8 cellular contexts compared by ENCODE assay signal in genomic region chr7:148987010-148987750, GRCh38. TPM values are rescaled to one million over a fixed set of nuclear protein-coding genes. Genes with fewer than 3 reads are reported as not detected.
DNase-seq lines count a peak whose midpoint lies in the region; ATAC-seq, FAIRE-seq and TF ChIP-seq lines count a peak whose summit lies in the region.

No MANE protein-coding gene starts in this region.

- peak overlapping the region; percentile 92 for H3K4me2 ChIP-seq in HepG2 (ENCODE audit: low read depth, low read length)

- H3K36me3 ChIP-seq in HepG2 (replicated peaks in 1 of 2; ENCODE audit: control insufficient read depth in 1 of 2, insufficient read depth in 2 of 2, low read length in 2 of 2) = no peaks in the 10 kb centered on the region

- peak overlapping the region; percentile 86 for H3K27ac ChIP-seq in HepG2 (ENCODE audit: extremely low read length, insufficient read depth, low read length)

- no peak for TF ChIP-seq CTCF in HepG2 (CRISPR knock-in tag; IDR thresholded peaks at IDR 0.05)

- DNase-seq in C1 segment of cervical spinal cord (lab: John Stamatoyannopoulos, UW) = peak in 13 of 14 donors; percentile 13 to 94 (median 64)
- peak; percentile 92 for DNase-seq in NCI-H526 treated with DMSO at 0.1 percent for 48 hours (lab: John Stamatoyannopoulos, UW)
- peak; percentile 70 for DNase-seq in activated CD4-positive, alpha-beta T cell treated with anti-CD3 and anti-CD28 coated beads, Interleukin-2, amount 50 U/mL, for 1 hour
- DNase-seq in dermis blood vessel endothelial cell = peak; percentile 93
- peak; percentile 87 for DNase-seq in HepG2 (ENCODE audit: low spot score)
- peak; percentile 83 for DNase-seq in stimulated activated CD4-positive, alpha-beta T cell treated with anti-CD3 and anti-CD28 coated beads, Interleukin-4, amount 100 ng/mL, for 24 hours

- peak overlapping the region; percentile 78 to 97 (median 88) for H3K4me3 ChIP-seq in HepG2 (replicated peaks in 1 of 3; ENCODE audit: insufficient read depth in 1 of 3, low read depth in 2 of 3, low read length in 3 of 3)

- TF ChIP-seq EP300 in HepG2 (IDR thresholded peaks at IDR 0.05; ENCODE audit: low read depth in 2 of 2, low read length in 2 of 2) = no peak
- TF ChIP-seq EP300 in HepG2 (CRISPR knock-in tag; IDR thresholded peaks at IDR 0.05; ENCODE audit: borderline replicate concordance) = no peak

- no peaks in the 10 kb centered on the region for H4K20me1 ChIP-seq in HepG2 (ENCODE audit: insufficient read depth, low read length)

- WGBS in HepG2 (ENCODE audit: low lambda C conversion rate) = under 1% methylated on average over 17 of the region's 17 CpGs

- peak; percentile 72 for FAIRE-seq in HepG2 (lab: Jason Lieb, UNC)

- ATAC-seq in GM19351 (IDR thresholded peaks at IDR 0.05; ENCODE audit: unreplicated experiment) = peak; percentile 88
- ATAC-seq in HG03520 (IDR thresholded peaks at IDR 0.05; ENCODE audit: unreplicated experiment) = peak; percentile 85
- peak; percentile 94 for ATAC-seq in HepG2

- peaks cover 0 to 3% of the 10 kb centered on the region in 2 experiments; a peak in 1 of 5 replicates for H3K27me3 ChIP-seq in HepG2 (ENCODE audit: control insufficient read depth in 1 of 2, insufficient read depth in 2 of 2, low read length in 2 of 2)

- H3K9ac ChIP-seq in HepG2 (ENCODE audit: insufficient read depth, low read depth, low read length) = peak overlapping the region; percentile 61

- TF ChIP-seq POLR2A in HepG2 (IDR thresholded peaks at IDR 0.05; ENCODE audit: insufficient read depth in 1 of 2, low read depth in 2 of 2, low read length in 2 of 2) = peak in 1 of 2 experiments; percentile 61; a peak in 2 of 4 replicates

- H3K9me3 ChIP-seq in HepG2 (ENCODE audit: low read length) = no peaks in the 10 kb centered on the region

- intact Hi-C loops in HepG2 (cut with micrococcal nuclease; ENCODE audit: unreplicated experiment) = loop anchor here (1.0 to 5.0 kb wide), 2 partner anchors 41 to 80 kb away; partner anchors contain the start of gene PDIA4

- peak overlapping the region; percentile 98 for H2AFZ ChIP-seq in HepG2 (ENCODE audit: low read length)

- BruUV-seq in HepG2 (replicated peaks; lab: Mats Ljungman, UMichigan) = no TSS peak

- TF ChIP-seq RAD21 in HepG2 (CRISPR knock-in tag; IDR thresholded peaks at IDR 0.05) = no peak

- CTCF ChIA-PET in HepG2 (lab: Yijun Ruan, JAX; ENCODE audit: low intra/inter-chr PET ratio, low total read pairs) = interaction anchor here (1.3 kb wide), 1 partner anchor 78 kb away, joined by 3 read pairs; no protein-coding TSS in a partner anchor

- in situ Hi-C loops in HepG2 (cut with HindIII; ENCODE audit: extremely low pct_ligation_motif_present, low pct_unique_long_range_greater_than_20kb) = no loop called here

- H3K79me2 ChIP-seq in HepG2 (ENCODE audit: insufficient read depth, low read length) = no peaks in the 10 kb centered on the region

- H3K4me1 ChIP-seq in HepG2 (ENCODE audit: insufficient read depth, low read length) = peaks cover 45% of the 10 kb centered on the region

- POLR2A ChIA-PET in HepG2 (lab: Yijun Ruan, JAX) = interaction anchor here (1.0 kb wide), 1 partner anchor 41 kb away, joined by 4 read pairs; the partner anchor contains the start of gene PDIA4

TF ChIP-seq in HepG2, 621 proteins besides CTCF, POLR2A, EP300 and RAD21 (continues in another document):
- TF ChIP-seq TARDBP (CRISPR knock-in tag; IDR thresholded peaks at IDR 0.05) (0 out of 2 replicates have a peak, but pooled peaks have one; percentile 24), HMGXB4 (CRISPR knock-in tag; IDR thresholded peaks at IDR 0.05; ENCODE audit: borderline replicate concordance in 1 of 2, low read depth in 1 of 2) (peak; percentile 72 to 89; a peak in 3 of 4 replicates), MATR3 (CRISPR knock-in tag; IDR thresholded peaks at IDR 0.05) (no peak), ZSCAN12 (CRISPR knock-in tag; IDR thresholded peaks at IDR 0.05) (no peak), ASH2L (IDR thresholded peaks at IDR 0.05; ENCODE audit: insufficient read length, low read depth, low read length) (peak; percentile 53), HDAC2 (CRISPR knock-in tag; IDR thresholded peaks at IDR 0.05) (0 out of 2 replicates have a peak, but pooled peaks have one; percentile 32), NR2F6 (IDR thresholded peaks at IDR 0.05) (no peak), NR2F6 (CRISPR knock-in tag; IDR thresholded peaks at IDR 0.05) (0 out of 2 replicates have a peak, but pooled peaks have one; percentile 3), ZNF703 (CRISPR knock-in tag; IDR thresholded peaks at IDR 0.05; ENCODE audit: borderline replicate concordance) (no peak), ZNF264 (CRISPR knock-in tag; IDR thresholded peaks at IDR 0.05) (peak; percentile 72; the same call in 1 of the 2 replicates), ZSCAN29 (CRISPR knock-in tag; conservative IDR thresholded peaks at IDR 0.05) (no peak), PITX1 (CRISPR knock-in tag; IDR thresholded peaks at IDR 0.05) (no peak), ZNF331 (CRISPR knock-in tag; IDR thresholded peaks at IDR 0.05) (peak; percentile 66; the same call in 1 of the 2 replicates), IKZF5 (CRISPR knock-in tag; IDR thresholded peaks at IDR 0.05) (no peak), ZNF24 (IDR thresholded peaks at IDR 0.05) (peak; percentile 95), TBL1XR1 (IDR thresholded peaks at IDR 0.05; ENCODE audit: borderline replicate concordance, low read length, partially characterized antibody) (peak; percentile 40)

RNA-seq across cellular contexts. Expression of gene PDIA4, which starts 41.1 kb away (rescaled TPM):
- 411 and 434 TPM in 2 replicates for total RNA-seq in dermis blood vessel endothelial cell
- 171 and 402 TPM in 2 replicates for total RNA-seq in HepG2 (2016; rRNA removed; fragmentation: Illumina TruSeq; extraction: Trizol)
- total RNA-seq in HepG2 (2016; cell fraction: cytosol; rRNA removed; fragmentation: Illumina TruSeq; extraction: Trizol; ENCODE audit: low read depth) = 22.9 and 25.7 TPM in 2 replicates
- total RNA-seq in HepG2 (2016; cell fraction: insoluble cytoplasmic fraction; rRNA removed; fragmentation: Illumina TruSeq; extraction: Trizol) = 147 and 420 TPM in 2 replicates
- total RNA-seq in HepG2 (2016; cell fraction: membrane; rRNA removed; fragmentation: Illumina TruSeq; extraction: Trizol) = 46.8 and 54.4 TPM in 2 replicates
- total RNA-seq in HepG2 (2016; cell fraction: nucleus; rRNA removed; fragmentation: Illumina TruSeq; extraction: Trizol) = 291 and 344 TPM in 2 replicates
- polyA plus RNA-seq in HepG2 (2011; rRNA removed) = 257 and 278 TPM in 2 replicates
- 265 and 293 TPM in 2 replicates for polyA plus RNA-seq in HepG2 (2011; cell fraction: cytosol; rRNA removed)
- polyA plus RNA-seq in HepG2 (2011; cell fraction: nucleus; rRNA removed) = 106 and 130 TPM in 2 replicates
- 244 and 280 TPM in 2 replicates for polyA plus RNA-seq in HepG2 (2012)
- 19.9 and 20.2 TPM in 2 replicates for polyA plus RNA-seq in HepG2 (2016; cell fraction: cytosol; fragmentation: Illumina TruSeq; extraction: Trizol; ENCODE audit: low read depth)
- polyA plus RNA-seq in HepG2 (2016; cell fraction: insoluble cytoplasmic fraction; fragmentation: Illumina TruSeq; extraction: Trizol; ENCODE audit: low read depth) = 150 and 172 TPM in 2 replicates
- 32.6 and 38.7 TPM in 2 replicates for polyA plus RNA-seq in HepG2 (2016; cell fraction: membrane; fragmentation: Illumina TruSeq; extraction: Trizol; ENCODE audit: low read depth)
- polyA plus RNA-seq in HepG2 (2016; cell fraction: nucleus; fragmentation: Illumina TruSeq; extraction: Trizol; ENCODE audit: insufficient read depth, low read depth) = 470 and 531 TPM in 2 replicates
- 88.5 and 200 TPM in 2 replicates for polyA minus RNA-seq in HepG2 (2011; rRNA and poly(A)+ RNA removed; ENCODE audit: low replicate concordance)
- 156 and 159 TPM in 2 replicates for polyA minus RNA-seq in HepG2 (2011; cell fraction: cytosol; rRNA and poly(A)+ RNA removed)
- polyA minus RNA-seq in HepG2 (2011; cell fraction: nucleus; rRNA and poly(A)+ RNA removed) = 65.0 and 77.7 TPM in 2 replicates

Comparison
In these comparisons a context has a peak if more than half of its experiments do, and no peak if none do; other contexts are left out.
1. Peak in every context shown above with its lines: DNase-seq, ATAC-seq, H3K4me3 ChIP-seq and H3K27ac ChIP-seq.